In genomic region chr7:42045961-42046360, GRCh38 we compare ENCODE assay signal across 17 cellular contexts.
DNase-seq lines count a peak whose midpoint lies in the region; ATAC-seq and TF ChIP-seq lines count a peak whose summit lies in the region.
"Had no signal": no experiment of that assay in that cellular context is flagged by ENCODE, and none has a peak within 500 bp of the region (broad histone marks: within the 10 kb centered on the region; RNA-seq: fewer than 3 reads in every experiment).

No MANE protein-coding gene starts in this region.

- peaks cover 4% of the 10 kb centered on the region for H3F3A ChIP-seq in neural cell (ENCODE audit: insufficient read depth, low read length, poor library complexity, severe bottlenecking)

- H3K27ac ChIP-seq in neural cell (ENCODE audit: low read length) = peak overlapping the region; percentile 24
- H3K27ac ChIP-seq: 22Rv1; A549; BLaER1 treated with 17β-estradiol and CSF1 and Interleukin-3, amounts not matched to agents 10 nM and 100 nM; C4-2B had no signal

- H3K9me2 ChIP-seq in neural cell (ENCODE audit: insufficient read depth, low read length) = no peaks in the 10 kb centered on the region

- H3K36me3 Mint-ChIP-seq in chondrocyte (ENCODE audit: low read depth) (peaks cover 4% of the 10 kb centered on the region), type B pancreatic cell (peaks cover 46% of the 10 kb centered on the region)
- H3K36me3 Mint-ChIP-seq: CD8-positive, alpha-beta T cell had no signal

- no peak for DNase-seq in chondrocyte (ENCODE audit: low spot score)
- DNase-seq in type B pancreatic cell (ENCODE audit: extremely low spot score, unreplicated experiment) = no peak
- DNase-seq: AML-193; Caco-2; Calu3; CD4-positive, alpha-beta T cell; CD8-positive, alpha-beta T cell; DMS79 treated with DMSO at 0.1 percent for 48 hours; GF-D8 had no signal

- H3K4me3 Mint-ChIP-seq in chondrocyte (ENCODE audit: unreplicated experiment) (no peak overlapping the region), type B pancreatic cell (no peak overlapping the region)
- H3K4me3 Mint-ChIP-seq: B cell; CD4-positive, alpha-beta T cell; CD8-positive, alpha-beta T cell had no signal

- H3K27me3 Mint-ChIP-seq in chondrocyte (ENCODE audit: low read depth) = no peaks in the 10 kb centered on the region
- H3K27me3 Mint-ChIP-seq in type B pancreatic cell = no peaks in the 10 kb centered on the region

- no peak overlapping the region for H3K4me3 ChIP-seq in neural cell (ENCODE audit: low read length)
- H3K4me3 ChIP-seq: A549; BLaER1 treated with 17β-estradiol and CSF1 and Interleukin-3, amounts not matched to agents 10 nM and 100 nM had no signal

- no peak overlapping the region for H3K9ac ChIP-seq in neural cell (ENCODE audit: low read length)
- H3K9ac ChIP-seq: BLaER1 treated with 17β-estradiol and CSF1 and Interleukin-3, amounts not matched to agents 10 nM and 100 nM had no signal

- peak; percentile 81 for TF ChIP-seq EP300 in neural cell (conservative IDR thresholded peaks at IDR 0.05; ENCODE audit: poor library complexity, severe bottlenecking)

- ATAC-seq in GM19397 (IDR thresholded peaks at IDR 0.05; ENCODE audit: unreplicated experiment) (no peak), esophagus mucosa (no peak)
- ATAC-seq: A549; CD8-positive, alpha-beta T cell had no signal

- no peak for TF ChIP-seq CTCF in chondrocyte (IDR thresholded peaks at IDR 0.05)
- TF ChIP-seq CTCF in neural cell (IDR thresholded peaks at IDR 0.05; ENCODE audit: poor library complexity, severe bottlenecking) = peak; percentile 14
- TF ChIP-seq CTCF in type B pancreatic cell (conservative IDR thresholded peaks at IDR 0.05) = no peak

- H4K20me1 ChIP-seq in neural cell (ENCODE audit: insufficient read depth) = no peaks in the 10 kb centered on the region
- H4K20me1 ChIP-seq: BLaER1 treated with 17β-estradiol and CSF1 and Interleukin-3, amounts not matched to agents 10 nM and 100 nM had no signal

- H3K36me3 ChIP-seq in neural cell (ENCODE audit: insufficient read depth, low read length) = no peaks in the 10 kb centered on the region

- H3K4me1 Mint-ChIP-seq in chondrocyte (ENCODE audit: low read depth) (peaks cover 12% of the 10 kb centered on the region), type B pancreatic cell (ENCODE audit: unreplicated experiment) (peaks cover 5% of the 10 kb centered on the region)
- H3K4me1 Mint-ChIP-seq: B cell had no signal

- H3K27ac Mint-ChIP-seq in chondrocyte (ENCODE audit: unreplicated experiment) (peak overlapping the region; percentile 2), type B pancreatic cell (peak overlapping the region; percentile 29)
- H3K27ac Mint-ChIP-seq: B cell; CD4-positive, alpha-beta T cell; CD8-positive, alpha-beta T cell had no signal

- peak overlapping the region; percentile 0 for H3K4me2 ChIP-seq in neural cell (ENCODE audit: low read length)
- H3K4me2 ChIP-seq: A549; BLaER1 treated with 17β-estradiol and CSF1 and Interleukin-3, amounts not matched to agents 10 nM and 100 nM had no signal

- peaks cover 28% of the 10 kb centered on the region for H3K79me2 ChIP-seq in neural cell (replicated peaks; ENCODE audit: insufficient read depth, low read length)

- H2AFZ ChIP-seq in neural cell (ENCODE audit: low read depth, low read length) = no peak overlapping the region

- no peaks in the 10 kb centered on the region for H3K9me3 ChIP-seq in neural cell (ENCODE audit: low read length)
- H3K9me3 ChIP-seq: A549; BLaER1 treated with 17β-estradiol and CSF1 and Interleukin-3, amounts not matched to agents 10 nM and 100 nM; Caco-2 had no signal

- H3K9me3 Mint-ChIP-seq in chondrocyte (ENCODE audit: low read depth) (no peaks in the 10 kb centered on the region), type B pancreatic cell (no peaks in the 10 kb centered on the region)
- H3K9me3 Mint-ChIP-seq: CD4-positive, alpha-beta T cell; CD8-positive, alpha-beta T cell had no signal

- no peaks in the 10 kb centered on the region for H3K27me3 ChIP-seq in neural cell (ENCODE audit: insufficient read depth, low read depth, low read length)
- H3K27me3 ChIP-seq: BLaER1 treated with 17β-estradiol and CSF1 and Interleukin-3, amounts not matched to agents 10 nM and 100 nM had no signal

- TF ChIP-seq RAD21 in neural cell (conservative IDR thresholded peaks at IDR 0.05) = peak; percentile 31

TF ChIP-seq in neural cell, 6 proteins besides CTCF, POLR2A, EP300 and RAD21:
- TF ChIP-seq TAF1 (IDR thresholded peaks at IDR 0.05; ENCODE audit: low read depth) (no peak), POLR2AphosphoS5 (IDR thresholded peaks at IDR 0.05) (peak; percentile 84), REST (IDR thresholded peaks at IDR 0.05; ENCODE audit: borderline replicate concordance) (peak; percentile 55), EZH2 (IDR thresholded peaks at IDR 0.05; ENCODE audit: borderline replicate concordance, insufficient read depth, low read length, poor library complexity, severe bottlenecking) (no peak), MXI1 (conservative IDR thresholded peaks at IDR 0.05; ENCODE audit: poor library complexity, severe bottlenecking) (no peak), SMC3 (conservative IDR thresholded peaks at IDR 0.05; ENCODE audit: poor library complexity) (peak; percentile 28)
